In the genomic region with DNA sequence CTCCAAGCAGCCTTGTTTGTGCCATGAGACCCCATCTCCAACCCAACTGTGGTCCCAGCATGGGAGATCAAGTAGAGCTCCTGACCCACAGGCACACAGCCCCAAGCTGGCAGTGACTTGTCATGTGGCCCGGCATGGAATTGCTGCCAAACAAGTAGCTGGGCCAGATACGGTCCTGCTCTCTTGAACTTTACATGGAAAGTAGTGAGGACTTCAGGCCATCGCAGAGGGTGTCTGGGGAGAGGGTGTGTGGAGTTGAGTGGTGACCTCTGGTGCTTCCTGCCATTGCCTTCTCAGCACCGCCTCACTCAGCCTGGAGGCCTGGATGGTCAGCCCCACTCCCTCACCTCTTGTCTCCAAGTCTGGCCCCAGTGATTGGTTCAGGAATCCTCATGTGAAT, we compare ENCODE assay signal across 21 cellular contexts. TPM values are rescaled to one million over a fixed set of nuclear protein-coding genes. Genes with fewer than 3 reads are reported as not detected.
"Had no signal": no experiment of that assay in that cellular context is flagged by ENCODE, and none has a peak within 500 bp of the region (broad histone marks: within the 10 kb centered on the region; RNA-seq: fewer than 3 reads in every experiment).

No MANE protein-coding gene starts in this region.

- H3K4me3 ChIP-seq: gastroesophageal sphincter, hepatocyte, psoas muscle, smooth muscle cell, thoracic aorta had no signal

- ATAC-seq: esophagus mucosa; gastroesophageal sphincter; stimulated activated memory B cell treated with anti-CD40 and anti-IgM and Interleukin-4, amounts not matched to agents 10 μg/mL and 1 μg/mL and 100 μg/mL, for 72 hours; stimulated activated naive CD8-positive, alpha-beta T cell treated with anti-CD3 and anti-CD28 coated beads, Interleukin-15, amount 100 ng/mL, for 72 hours had no signal

- H3K9me3 ChIP-seq: gastroesophageal sphincter, psoas muscle, thoracic aorta had no signal

- H3K27me3 ChIP-seq: gastroesophageal sphincter, hepatocyte had no signal

- DNase-seq: effector memory CD4-positive, alpha-beta T cell; foreskin fibroblast; glutamatergic neuron; mesendoderm; naive B cell; occipital lobe; psoas muscle; retina; stimulated activated CD4-positive, alpha-beta T cell treated with anti-CD3 and anti-CD28 coated beads, Interleukin-4, amount 100 ng/mL, for 1 hour; stimulated activated CD8-positive, alpha-beta memory T cell treated with anti-CD3 and anti-CD28 coated beads, Interleukin-4, amount 100 ng/mL, for 48 hours; stimulated activated naive CD8-positive, alpha-beta T cell treated with anti-CD3 and anti-CD28 coated beads, Interleukin-15, amount 100 ng/mL, for 72 hours; trophoblast cell had no signal

- H3K4me1 ChIP-seq: parathyroid adenoma, psoas muscle had no signal

- H3K27ac ChIP-seq: gastroesophageal sphincter, hepatocyte, parathyroid adenoma, psoas muscle, thoracic aorta had no signal

RNA-seq across cellular contexts. Expression of gene INHA, which starts 44.4 kb away (rescaled TPM):
- total RNA-seq: lung microvascular endothelial cell, occipital lobe, urinary bladder had no signal
